In genomic region chr14:105622329-105622955, GRCh38 we compare ENCODE assay signal across 14 cellular contexts.
DNase-seq lines count a peak whose midpoint lies in the region; ATAC-seq and TF ChIP-seq lines count a peak whose summit lies in the region.
"Had no signal": no experiment of that assay in that cellular context is flagged by ENCODE, and none has a peak within 500 bp of the region (broad histone marks: within the 10 kb centered on the region; RNA-seq: fewer than 3 reads in every experiment).

No MANE protein-coding gene starts in this region.

- no peak overlapping the region for H2AK5ac ChIP-seq in trophoblast cell (ENCODE audit: low read length)

- H3K9me3 Mint-ChIP-seq in CD14-positive monocyte = no peaks in the 10 kb centered on the region
- H3K9me3 Mint-ChIP-seq: CD8-positive, alpha-beta memory T cell had no signal

- TF ChIP-seq CTCF in CD14-positive monocyte (IDR thresholded peaks at IDR 0.05) = no peak

- H3K27me3 ChIP-seq in H7 (ENCODE audit: control insufficient read depth, insufficient read depth, low read length) (no peaks in the 10 kb centered on the region), right cardiac atrium (ENCODE audit: control insufficient read depth, insufficient read depth) (no peaks in the 10 kb centered on the region), trophoblast cell (ENCODE audit: insufficient read depth, low read length) (no peaks in the 10 kb centered on the region)
- no peaks in the 10 kb centered on the region for H3K27me3 ChIP-seq in effector memory CD4-positive, alpha-beta T cell (replicated peaks; ENCODE audit: control insufficient read depth, insufficient read depth, low read length, poor library complexity, severe bottlenecking)

- no peak overlapping the region for H3K18ac ChIP-seq in trophoblast cell (ENCODE audit: low read length)

- no peak overlapping the region for H2BK12ac ChIP-seq in trophoblast cell (ENCODE audit: low read length)

- peak; percentile 48 to 53 for ATAC-seq in right cardiac atrium
- ATAC-seq: GM12878, GM23338 had no signal

- peak; percentile 47 for DNase-seq in CD14-positive monocyte (ENCODE audit: low spot score)
- DNase-seq in H7 = peak; percentile 40
- DNase-seq in right cardiac atrium = peak in 2 of 3 donors; percentile 9 to 24
- no peak for DNase-seq in trophoblast cell
- no peak for DNase-seq in stimulated activated CD4-positive, alpha-beta T cell treated with anti-CD3 and anti-CD28 coated beads, Interleukin-4, amount 100 ng/mL, for 1 hour
- no peak for DNase-seq in NCI-H345 treated with DMSO at 0.1 percent for 48 hours (lab: John Stamatoyannopoulos, UW; ENCODE audit: unreplicated experiment)
- no peak for DNase-seq in effector memory CD4-positive, alpha-beta T cell
- DNase-seq: GDM1, NCI-H187, NCI-H345, NCI-H69 had no signal

- H3K14ac ChIP-seq in trophoblast cell (ENCODE audit: low read length) = no peak overlapping the region

- no peaks in the 10 kb centered on the region for H3K4me1 Mint-ChIP-seq in CD14-positive monocyte
- H3K4me1 Mint-ChIP-seq: CD8-positive, alpha-beta memory T cell; GM23338 had no signal

- peaks cover 1 to 4% (median 1%) of the 10 kb centered on the region in 3 donors for H3K27me3 Mint-ChIP-seq in CD14-positive monocyte (ENCODE audit: low read depth in 3 of 3)

- H3K9me3 ChIP-seq in right cardiac atrium (ENCODE audit: control insufficient read depth, low read length) (no peaks in the 10 kb centered on the region), trophoblast cell (ENCODE audit: insufficient read depth, low read depth, low read length) (peaks cover 48% of the 10 kb centered on the region)
- H3K9me3 ChIP-seq in effector memory CD4-positive, alpha-beta T cell (ENCODE audit: control insufficient read depth, low read length) = no peaks in the 10 kb centered on the region

- H3K4ac ChIP-seq in trophoblast cell (ENCODE audit: low read depth, low read length) = no peak overlapping the region

- no peaks in the 10 kb centered on the region for H3K36me3 Mint-ChIP-seq in CD14-positive monocyte

- H4K91ac ChIP-seq in trophoblast cell (ENCODE audit: low read depth, low read length) = no peak overlapping the region

- H3K79me1 ChIP-seq in trophoblast cell (ENCODE audit: low read length) = no peaks in the 10 kb centered on the region

- H3K9ac ChIP-seq in trophoblast cell (ENCODE audit: low read length) = no peak overlapping the region

- H3K4me3 ChIP-seq in H7 (ENCODE audit: insufficient read depth, low read depth, low read length) (no peak overlapping the region), right cardiac atrium (ENCODE audit: low read length) (no peak overlapping the region), trophoblast cell (ENCODE audit: low read depth, low read length) (peak overlapping the region; percentile 63)
- H3K4me3 ChIP-seq in effector memory CD4-positive, alpha-beta T cell (ENCODE audit: insufficient read depth, low read depth, low read length, poor library complexity, severe bottlenecking) = no peak overlapping the region
- H3K4me3 ChIP-seq: GM12878, GM23338 had no signal

- no peak overlapping the region for H4K8ac ChIP-seq in trophoblast cell (ENCODE audit: low read depth, low read length)

- H2BK120ac ChIP-seq in trophoblast cell (ENCODE audit: insufficient read depth, low read length, poor library complexity) = no peak overlapping the region

- H3K4me1 ChIP-seq in right cardiac atrium (ENCODE audit: control insufficient read depth, insufficient read depth, low read length) (no peaks in the 10 kb centered on the region), trophoblast cell (ENCODE audit: control insufficient read depth in 1 of 2, insufficient read depth in 2 of 2, low read length in 2 of 2) (no peaks in the 10 kb centered on the region)
- H3K4me1 ChIP-seq in effector memory CD4-positive, alpha-beta T cell (ENCODE audit: control insufficient read depth, insufficient read depth, low read length, poor library complexity, severe bottlenecking) = no peaks in the 10 kb centered on the region

- H2BK5ac ChIP-seq in trophoblast cell (ENCODE audit: low read depth, low read length, poor library complexity) = no peak overlapping the region

- no peak overlapping the region for H4K12ac ChIP-seq in trophoblast cell (ENCODE audit: low read depth, low read length)

- H3K4me3 Mint-ChIP-seq in CD14-positive monocyte = no peak overlapping the region
- H3K4me3 Mint-ChIP-seq: GM23338 had no signal

- no peaks in the 10 kb centered on the region for H3K79me2 ChIP-seq in trophoblast cell (ENCODE audit: control insufficient read depth, insufficient read depth, low read length, poor library complexity)

- intact Hi-C loops in CD14-positive monocyte (cut with micrococcal nuclease) (no loop called here), right cardiac atrium (cut with DNase I) (no loop called here)

- H3K36me3 ChIP-seq in H7 (replicated peaks; ENCODE audit: control insufficient read depth, insufficient read depth, low read length) (no peaks in the 10 kb centered on the region), trophoblast cell (ENCODE audit: control insufficient read depth in 1 of 2, insufficient read depth in 2 of 2, low read length in 2 of 2) (peaks cover 0 to under 1% of the 10 kb centered on the region in 2 experiments)
- H3K36me3 ChIP-seq in effector memory CD4-positive, alpha-beta T cell (ENCODE audit: control insufficient read depth, insufficient read depth, low read length) = no peaks in the 10 kb centered on the region

- 82% methylated on average over 12 of the region's 12 CpGs for WGBS in right cardiac atrium
- no CpG with 5 or more reads among the region's 12 CpGs for WGBS in trophoblast cell (ENCODE audit: extremely low coverage, insufficient coverage, insufficient read length)

- H3K27ac ChIP-seq in right cardiac atrium (ENCODE audit: low read length) = no peak overlapping the region
- no peak overlapping the region for H3K27ac ChIP-seq in trophoblast cell (ENCODE audit: low read depth, low read length)
- H3K27ac ChIP-seq in effector memory CD4-positive, alpha-beta T cell (ENCODE audit: insufficient read depth, low read length, poor library complexity, severe bottlenecking) = no peak overlapping the region

- H3K4me2 ChIP-seq in trophoblast cell (ENCODE audit: low read length) = no peak overlapping the region
- H3K4me2 ChIP-seq: GM23338 had no signal

- H3K23ac ChIP-seq in trophoblast cell (ENCODE audit: low read length) = no peak overlapping the region

- H2AFZ ChIP-seq in trophoblast cell (ENCODE audit: insufficient read depth, low read length, poor library complexity) = no peak overlapping the region
- H2AFZ ChIP-seq: GM23338 had no signal

- no peak overlapping the region for H3K27ac Mint-ChIP-seq in CD14-positive monocyte
- H3K27ac Mint-ChIP-seq: CD8-positive, alpha-beta memory T cell; GM23338 had no signal

Comparison
In these comparisons a context has a peak if more than half of its experiments do, and no peak if none do; other contexts are left out.
1. DNase-seq: peak in CD14-positive monocyte (single experiment), H7 (single experiment) and right cardiac atrium (2 of 3); none in trophoblast cell (0 of 2), stimulated activated CD4-positive, alpha-beta T cell treated with anti-CD3 and anti-CD28 coated beads, Interleukin-4, amount 100 ng/mL, for 1 hour (single experiment), NCI-H345 treated with DMSO at 0.1 percent for 48 hours (single experiment) and effector memory CD4-positive, alpha-beta T cell (0 of 3).